ENCODE assay signal across 24 cellular contexts in the genomic region with DNA sequence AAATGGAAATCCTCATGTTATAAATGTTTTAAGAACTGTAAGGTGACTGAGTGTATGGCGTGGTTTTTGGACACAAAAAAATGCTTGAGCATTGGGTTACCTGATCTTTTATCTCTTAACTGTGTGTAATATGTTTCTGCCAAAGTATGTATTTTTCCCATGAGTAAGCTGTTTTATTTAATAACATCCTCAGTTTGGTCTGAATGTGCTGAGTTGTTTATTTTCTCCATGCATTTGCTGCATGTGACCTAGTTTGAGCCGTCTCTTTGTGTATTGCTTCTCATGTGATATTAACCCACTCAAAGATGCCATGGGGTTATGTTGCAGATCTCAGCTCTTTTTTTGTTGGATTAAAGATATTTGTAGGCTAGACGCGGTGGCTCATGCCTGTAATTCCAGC. TPM values are rescaled to one million over a fixed set of nuclear protein-coding genes. Genes with fewer than 3 reads are reported as not detected.
DNase-seq lines count a peak whose midpoint lies in the region; ATAC-seq, FAIRE-seq and TF ChIP-seq lines count a peak whose summit lies in the region.
"Had no signal": no experiment of that assay in that cellular context is flagged by ENCODE, and none has a peak within 500 bp of the region (broad histone marks: within the 10 kb centered on the region; RNA-seq: fewer than 3 reads in every experiment).

No MANE protein-coding gene starts in this region.

- no peaks in the 10 kb centered on the region for H3K9me3 ChIP-seq in BLaER1
- H3K9me3 ChIP-seq in K562 (replicated peaks; ENCODE audit: control insufficient read depth, insufficient read depth, low read depth, low read length) = no peaks in the 10 kb centered on the region
- no peaks in the 10 kb centered on the region for H3K9me3 ChIP-seq in prostate gland

- H3K36me3 ChIP-seq in BLaER1 (peaks cover 87% of the 10 kb centered on the region), K562 (ENCODE audit: control insufficient read depth, insufficient read depth, low read length) (peaks cover 83% of the 10 kb centered on the region), prostate gland (no peaks in the 10 kb centered on the region)

- TF ChIP-seq RAD21 in K562 (CRISPR knock-in tag; conservative IDR thresholded peaks at IDR 0.05 in 1 of 2, IDR thresholded peaks at IDR 0.05 in 1 of 2) = no peak

- 98% methylated on average over 4 of the region's 4 CpGs for WGBS in K562 (ENCODE audit: insufficient coverage, low coverage, missing lambda C conversion rate)
- 66% methylated on average over 4 of the region's 4 CpGs for WGBS in prostate gland

- ATAC-seq in K562 = no peak
- ATAC-seq: HCT116, T-cell had no signal

- no peaks in the 10 kb centered on the region for H3K9me1 ChIP-seq in K562 (ENCODE audit: control insufficient read depth, insufficient read depth, low read length)

- no peak overlapping the region for H2AFZ ChIP-seq in K562 (ENCODE audit: low read depth, low read length)

- H3K4me1 ChIP-seq in BLaER1 (peaks cover 6% of the 10 kb centered on the region), K562 (replicated peaks in 1 of 2; ENCODE audit: control insufficient read depth in 2 of 2, insufficient read depth in 2 of 2, low read length in 2 of 2) (peaks cover 4 to 13% of the 10 kb centered on the region in 2 experiments; a peak in 4 of 5 replicates), prostate gland (replicated peaks) (peaks cover 4% of the 10 kb centered on the region)

- H3K9ac ChIP-seq in BLaER1 (peak overlapping the region; percentile 10; the same call in 1 of the 2 replicates), K562 (ENCODE audit: insufficient read depth in 1 of 2, low read depth in 2 of 2, low read length in 2 of 2) (no peak overlapping the region)

- TF ChIP-seq POLR2A in K562 (conservative IDR thresholded peaks at IDR 0.05) (no peak), prostate gland (IDR thresholded peaks at IDR 0.05) (no peak)

- POLR2A ChIA-PET in K562 (lab: Yijun Ruan, JAX) = interaction anchor here (0.6 kb wide), 1 partner anchor 13 kb away, joined by 3 read pairs; no protein-coding TSS in a partner anchor

- DNase-seq in LNCaP clone FGC (ENCODE audit: low read depth) (peak; percentile 83), K562 (ENCODE audit: extremely low read depth in 1 of 4, low spot score in 3 of 4) (no peak), prostate gland (ENCODE audit: low spot score) (peak; percentile 45), GM03348 (ENCODE audit: low spot score) (no peak), NCI-H748 (lab: John Stamatoyannopoulos, UW; ENCODE audit: unreplicated experiment) (no peak), NCI-H146 (lab: John Stamatoyannopoulos, UW) (no peak)
- DNase-seq: CD8-positive, alpha-beta memory T cell; DMS 273 treated with DMSO at 0.1 percent for 48 hours; DMS79; EL; GDM1; KBM-7; MM.1S; NCI-H1694; NCI-H2029 treated with DMSO at 0.1 percent for 48 hours; NCI-H2227 treated with DMSO at 0.1 percent for 48 hours; NCI-H774; SJCRH30; T-cell had no signal

- CTCF ChIA-PET in K562 (lab: Yijun Ruan, JAX; ENCODE audit: low intra/inter-chr PET ratio) = no interaction called here

- no peak for FAIRE-seq in K562 (lab: Jason Lieb, UNC)
- FAIRE-seq: A204.1, GM12891, RCC 7860 had no signal

- H3K27ac ChIP-seq in BLaER1 = no peak overlapping the region
- no peak overlapping the region for H3K27ac ChIP-seq in K562 (ENCODE audit: extremely low read depth, low read depth, low read length)
- H3K27ac ChIP-seq in prostate gland = peak overlapping the region; percentile 19 to 70
- H3K27ac ChIP-seq: SJCRH30 had no signal

- H4K20me1 ChIP-seq in BLaER1 = peaks cover 36% of the 10 kb centered on the region
- no peaks in the 10 kb centered on the region for H4K20me1 ChIP-seq in K562 (replicated peaks; ENCODE audit: control insufficient read depth, insufficient read depth, low read length)

- in situ Hi-C loops in K562 (cut with MboI) = no loop called here

- TF ChIP-seq EP300 in K562 (IDR thresholded peaks at IDR 0.05; ENCODE audit: low read length) = no peak

- peaks cover 48% of the 10 kb centered on the region for H3K79me2 ChIP-seq in K562 (ENCODE audit: control insufficient read depth, insufficient read depth, low read length)

- H3K27me3 ChIP-seq in BLaER1 (no peaks in the 10 kb centered on the region), K562 (ENCODE audit: control insufficient read depth in 2 of 2, insufficient read depth in 2 of 2, low read length in 2 of 2) (no peaks in the 10 kb centered on the region), prostate gland (replicated peaks; ENCODE audit: insufficient read depth) (no peaks in the 10 kb centered on the region)
- H3K27me3 ChIP-seq: SJCRH30 had no signal

- TF ChIP-seq CTCF in LNCaP clone FGC (IDR thresholded peaks at IDR 0.05; ENCODE audit: control insufficient read depth, extremely low read depth, insufficient read depth) (no peak), K562 (IDR thresholded peaks at IDR 0.05 in 2 of 3, conservative IDR thresholded peaks at IDR 0.05 in 1 of 3; ENCODE audit: insufficient read depth in 2 of 3, low read depth in 1 of 3, low read length in 3 of 3) (no peak), prostate gland (IDR thresholded peaks at IDR 0.05) (no peak)

- intact Hi-C loops in K562 (cut with micrococcal nuclease) = no loop called here
- intact Hi-C loops in prostate gland (cut with DNase I) = no loop called here

- no TSS peak for BruUV-seq in K562 (replicated peaks; lab: Mats Ljungman, UMichigan)

- H3K4me2 ChIP-seq in BLaER1 (no peak overlapping the region), K562 (ENCODE audit: insufficient read depth, low read length) (no peak overlapping the region)

- H3K4me3 ChIP-seq in BLaER1 = no peak overlapping the region
- no peak overlapping the region for H3K4me3 ChIP-seq in LNCaP clone FGC (ENCODE audit: low read depth, low read length)
- H3K4me3 ChIP-seq in K562 = no peak overlapping the region
- no peak overlapping the region for H3K4me3 ChIP-seq in prostate gland
- H3K4me3 ChIP-seq: SJCRH30 had no signal

RNA-seq across cellular contexts. Expression of a gene that starts 6.1 kb away (rescaled TPM):
- 27.3 and 126 TPM in 2 replicates for total RNA-seq in K562 (2011; cell fraction: chromatin; rRNA removed; ENCODE audit: low replicate concordance)
- total RNA-seq in K562 (2011; cell fraction: nucleolus; rRNA removed) = 89.4 and 103 TPM in 2 replicates
- 56.7 and 62.0 TPM in 2 replicates for total RNA-seq in K562 (2011; cell fraction: nucleoplasm; rRNA removed)
- 126 and 144 TPM in 2 replicates for total RNA-seq in K562 (2014; rRNA removed)
- 17.4 and 25.8 TPM in 2 replicates for total RNA-seq in K562 (2014; rRNA removed; fragmentation: Illumina TruSeq; extraction: Trizol)
- total RNA-seq in K562 (2015; rRNA removed; fragmentation: Illumina TruSeq; extraction: Trizol) = 56.5 and 58.4 TPM in 2 replicates
- 108 and 109 TPM in 2 replicates for total RNA-seq in K562 (2021)
- 60.1 and 72.7 TPM in 2 replicates for polyA plus RNA-seq in K562 (2011; rRNA removed)
- 89.6 and 223 TPM in 2 replicates for polyA plus RNA-seq in K562 (2011; cell fraction: cytosol; rRNA removed)
- polyA plus RNA-seq in K562 (2011; cell fraction: nucleus; rRNA removed) = 141 and 217 TPM in 2 replicates
- 97.6 and 103 TPM in 2 replicates for polyA plus RNA-seq in K562 (2012)
- polyA plus RNA-seq in K562 (2014; fragmentation: Illumina TruSeq; extraction: Trizol) = 90.2 and 141 TPM in 2 replicates
- 1 to 10 TPM; 3.9 to 9.9 TPM for polyA plus RNA-seq in K562 (2014; fragmentation: Nextera tagmentation; extraction: Ambion mirVana)
- polyA plus RNA-seq in K562 (2014; rRNA removed) = 127 and 128 TPM in 2 replicates
- polyA minus RNA-seq in K562 (2011; rRNA and poly(A)+ RNA removed) = 21.3 and 39.9 TPM in 2 replicates
- 64.0 and 69.4 TPM in 2 replicates for polyA minus RNA-seq in K562 (2011; cell fraction: cytosol; rRNA and poly(A)+ RNA removed)
- polyA minus RNA-seq in K562 (2011; cell fraction: nucleus; rRNA and poly(A)+ RNA removed) = 25.7 and 26.4 TPM in 2 replicates
- total RNA-seq in prostate gland = 10 to 100 TPM; 53.6 to 57.7 TPM

RNA-seq across cellular contexts. Expression of a gene that starts 6.6 kb away (rescaled TPM):
- 96.3 and 113 TPM in 2 replicates for total RNA-seq in K562 (2011; cell fraction: chromatin; rRNA removed; ENCODE audit: low replicate concordance)
- 53.2 and 60.7 TPM in 2 replicates for total RNA-seq in K562 (2011; cell fraction: nucleolus; rRNA removed)
- total RNA-seq in K562 (2011; cell fraction: nucleoplasm; rRNA removed) = 112 and 144 TPM in 2 replicates
- total RNA-seq in K562 (2014; rRNA removed) (149 and 175 TPM in 2 replicates), K562 (2014; rRNA removed; fragmentation: Illumina TruSeq; extraction: Trizol) (172 and 175 TPM in 2 replicates), K562 (2015; rRNA removed; fragmentation: Illumina TruSeq; extraction: Trizol) (144 and 151 TPM in 2 replicates), K562 (2021) (126 and 141 TPM in 2 replicates), prostate gland (10 to 100 TPM; 85.7 to 86.7 TPM)
- polyA plus RNA-seq in K562 (2011; rRNA removed) (159 and 167 TPM in 2 replicates), K562 (2014; fragmentation: Illumina TruSeq; extraction: Trizol) (133 and 138 TPM in 2 replicates), K562 (2014; fragmentation: Nextera tagmentation; extraction: Ambion mirVana) (10 to 100 TPM; 46.5 to 51.7 TPM), K562 (2014; rRNA removed) (159 and 175 TPM in 2 replicates)
- 81.9 and 157 TPM in 2 replicates for polyA plus RNA-seq in K562 (2011; cell fraction: cytosol; rRNA removed)
- 74.8 and 105 TPM in 2 replicates for polyA plus RNA-seq in K562 (2011; cell fraction: nucleus; rRNA removed)
- polyA plus RNA-seq in K562 (2012) = 80.0 and 120 TPM in 2 replicates
- polyA minus RNA-seq in K562 (2011; rRNA and poly(A)+ RNA removed) = 59.4 and 74.4 TPM in 2 replicates
- polyA minus RNA-seq in K562 (2011; cell fraction: cytosol; rRNA and poly(A)+ RNA removed) = 29.4 and 34.5 TPM in 2 replicates
- 17.0 and 32.8 TPM in 2 replicates for polyA minus RNA-seq in K562 (2011; cell fraction: nucleus; rRNA and poly(A)+ RNA removed)

RNA-seq across cellular contexts. Expression of a gene that starts 15.7 kb away (rescaled TPM):
- 48.0 and 134 TPM in 2 replicates for total RNA-seq in K562 (2011; cell fraction: chromatin; rRNA removed; ENCODE audit: low replicate concordance)
- 107 and 108 TPM in 2 replicates for total RNA-seq in K562 (2011; cell fraction: nucleolus; rRNA removed)
- 54.4 and 66.4 TPM in 2 replicates for total RNA-seq in K562 (2011; cell fraction: nucleoplasm; rRNA removed)
- total RNA-seq in K562 (2014; rRNA removed) = 130 and 133 TPM in 2 replicates
- total RNA-seq in K562 (2014; rRNA removed; fragmentation: Illumina TruSeq; extraction: Trizol) = 36.8 and 48.3 TPM in 2 replicates
- 86.2 and 91.3 TPM in 2 replicates for total RNA-seq in K562 (2015; rRNA removed; fragmentation: Illumina TruSeq; extraction: Trizol)
- 108 and 112 TPM in 2 replicates for total RNA-seq in K562 (2021)
- polyA plus RNA-seq in K562 (2011; rRNA removed) = 88.3 and 104 TPM in 2 replicates
- polyA plus RNA-seq in K562 (2011; cell fraction: cytosol; rRNA removed) = 132 and 175 TPM in 2 replicates
- polyA plus RNA-seq in K562 (2011; cell fraction: nucleus; rRNA removed) = 105 and 111 TPM in 2 replicates
- polyA plus RNA-seq in K562 (2012) = 89.3 and 129 TPM in 2 replicates
- polyA plus RNA-seq in K562 (2014; fragmentation: Illumina TruSeq; extraction: Trizol) = 96.6 and 108 TPM in 2 replicates
- 10 to 100 TPM in 1 of 2 experiments, 1 to 10 TPM in 1; 8.4 to 48.4 TPM for polyA plus RNA-seq in K562 (2014; fragmentation: Nextera tagmentation; extraction: Ambion mirVana)
- 125 and 139 TPM in 2 replicates for polyA plus RNA-seq in K562 (2014; rRNA removed)
- 33.6 and 40.5 TPM in 2 replicates for polyA minus RNA-seq in K562 (2011; rRNA and poly(A)+ RNA removed)
- polyA minus RNA-seq in K562 (2011; cell fraction: cytosol; rRNA and poly(A)+ RNA removed) = 29.0 and 36.3 TPM in 2 replicates
- 28.5 and 41.0 TPM in 2 replicates for polyA minus RNA-seq in K562 (2011; cell fraction: nucleus; rRNA and poly(A)+ RNA removed)
- 10 to 100 TPM; 26.3 to 27.3 TPM for total RNA-seq in prostate gland

RNA-seq across cellular contexts. Expression of a gene that starts 40.4 kb away (rescaled TPM):
- 44.6 and 54.9 TPM in 2 replicates for total RNA-seq in K562 (2011; cell fraction: chromatin; rRNA removed; ENCODE audit: low replicate concordance)
- total RNA-seq in K562 (2011; cell fraction: nucleolus; rRNA removed) = 33.6 and 36.7 TPM in 2 replicates
- total RNA-seq in K562 (2011; cell fraction: nucleoplasm; rRNA removed) = 43.8 and 70.2 TPM in 2 replicates
- 24.2 TPM in 2 replicates for total RNA-seq in K562 (2014; rRNA removed)
- total RNA-seq in K562 (2014; rRNA removed; fragmentation: Illumina TruSeq; extraction: Trizol) = 14.7 and 18.8 TPM in 2 replicates
- total RNA-seq in K562 (2015; rRNA removed; fragmentation: Illumina TruSeq; extraction: Trizol) = 15.5 and 18.0 TPM in 2 replicates
- 19.5 and 20.3 TPM in 2 replicates for total RNA-seq in K562 (2021)
- polyA plus RNA-seq in K562 (2011; rRNA removed) = 37.8 and 43.1 TPM in 2 replicates
- 29.4 and 39.5 TPM in 2 replicates for polyA plus RNA-seq in K562 (2011; cell fraction: cytosol; rRNA removed)
- polyA plus RNA-seq in K562 (2011; cell fraction: nucleus; rRNA removed) = 22.1 and 29.0 TPM in 2 replicates
- polyA plus RNA-seq in K562 (2012) = 21.8 and 49.2 TPM in 2 replicates
- polyA plus RNA-seq in K562 (2014; fragmentation: Illumina TruSeq; extraction: Trizol) = 22.6 and 23.9 TPM in 2 replicates
- 10 to 100 TPM; 73.0 to 82.2 TPM for polyA plus RNA-seq in K562 (2014; fragmentation: Nextera tagmentation; extraction: Ambion mirVana)
- polyA plus RNA-seq in K562 (2014; rRNA removed) = 23.2 and 24.6 TPM in 2 replicates
- polyA minus RNA-seq in K562 (2011; rRNA and poly(A)+ RNA removed) = 26.6 and 26.7 TPM in 2 replicates
- polyA minus RNA-seq in K562 (2011; cell fraction: cytosol; rRNA and poly(A)+ RNA removed) = 9.7 and 10.6 TPM in 2 replicates
- 8.5 and 13.7 TPM in 2 replicates for polyA minus RNA-seq in K562 (2011; cell fraction: nucleus; rRNA and poly(A)+ RNA removed)
- 10 to 100 TPM; 51.1 to 58.7 TPM for total RNA-seq in prostate gland

RNA-seq across cellular contexts. Expression of a gene that starts 41.6 kb away (rescaled TPM):
- 40.0 and 60.8 TPM in 2 replicates for total RNA-seq in K562 (2011; cell fraction: chromatin; rRNA removed; ENCODE audit: low replicate concordance)
- 22.4 and 23.7 TPM in 2 replicates for total RNA-seq in K562 (2011; cell fraction: nucleolus; rRNA removed)
- total RNA-seq in K562 (2011; cell fraction: nucleoplasm; rRNA removed) = 31.1 and 33.1 TPM in 2 replicates
- total RNA-seq in K562 (2014; rRNA removed) (61.3 and 70.8 TPM in 2 replicates), K562 (2014; rRNA removed; fragmentation: Illumina TruSeq; extraction: Trizol) (74.1 and 75.8 TPM in 2 replicates), K562 (2015; rRNA removed; fragmentation: Illumina TruSeq; extraction: Trizol) (77.6 and 80.0 TPM in 2 replicates), K562 (2021) (66.6 and 70.8 TPM in 2 replicates), prostate gland (10 to 100 TPM; 35.7 to 42.1 TPM)
- polyA plus RNA-seq in K562 (2011; rRNA removed) (29.7 and 33.3 TPM in 2 replicates), K562 (2014; fragmentation: Illumina TruSeq; extraction: Trizol) (80.6 and 98.6 TPM in 2 replicates), K562 (2014; fragmentation: Nextera tagmentation; extraction: Ambion mirVana) (10 to 100 TPM; 31.9 to 53.6 TPM), K562 (2014; rRNA removed) (44.4 and 48.7 TPM in 2 replicates)
- polyA plus RNA-seq in K562 (2011; cell fraction: cytosol; rRNA removed) = 13.9 and 14.8 TPM in 2 replicates
- polyA plus RNA-seq in K562 (2011; cell fraction: nucleus; rRNA removed) = 24.7 and 25.8 TPM in 2 replicates
- polyA plus RNA-seq in K562 (2012) = 28.7 and 53.0 TPM in 2 replicates
- polyA minus RNA-seq in K562 (2011; rRNA and poly(A)+ RNA removed) = 35.1 and 35.7 TPM in 2 replicates
- polyA minus RNA-seq in K562 (2011; cell fraction: cytosol; rRNA and poly(A)+ RNA removed) = 25.7 and 34.4 TPM in 2 replicates
- polyA minus RNA-seq in K562 (2011; cell fraction: nucleus; rRNA and poly(A)+ RNA removed) = 10.5 and 19.7 TPM in 2 replicates

Comparison
In these comparisons a context has a peak if more than half of its experiments do, and no peak if none do; other contexts are left out.
1. H3K27ac ChIP-seq: peak in prostate gland (2 of 2); none in BLaER1 (single experiment) and K562 (single experiment).
2. DNase-seq: peak in LNCaP clone FGC (single experiment) and prostate gland (single experiment); none in K562 (0 of 4), GM03348 (single experiment), NCI-H748 (single experiment) and NCI-H146 (single experiment).